ENCODE assay signal across 18 cellular contexts in the genomic region with DNA sequence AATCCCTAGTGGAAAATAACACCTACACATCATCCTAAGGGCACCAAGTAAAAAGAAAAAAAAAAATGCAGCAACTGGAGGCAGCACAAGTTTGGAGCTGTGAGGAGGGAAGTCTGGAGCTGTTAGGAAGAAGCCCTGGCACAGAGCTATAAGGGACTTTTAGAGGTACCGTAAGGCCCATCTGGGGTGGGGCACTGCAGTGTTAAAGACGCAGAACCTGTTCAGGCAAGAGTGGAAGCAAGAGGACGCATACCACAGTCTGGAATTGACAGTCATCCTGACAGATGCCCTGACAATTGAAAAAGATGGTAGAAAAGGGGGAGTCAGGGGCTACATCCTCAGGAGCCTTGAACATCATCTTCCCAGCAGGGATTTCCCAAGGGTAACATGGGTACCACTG.
A peak's percentile ranks its signal among the peaks of the same experiment; 100 is the strongest.
DNase-seq lines count a peak whose midpoint lies in the region; ATAC-seq lines count a peak whose summit lies in the region.
"Had no signal": no experiment of that assay in that cellular context is flagged by ENCODE, and none has a peak within 500 bp of the region (broad histone marks: within the 10 kb centered on the region; RNA-seq: fewer than 3 reads in every experiment).

No MANE protein-coding gene starts in this region.

- H3K4me3 Mint-ChIP-seq in activated CD4-positive, alpha-beta memory T cell treated with anti-CD3 and anti-CD28 coated beads for 36 hours: no peak overlapping the region
- H3K4me3 Mint-ChIP-seq in activated CD4-positive, alpha-beta memory T cell treated with anti-CD3 and anti-CD28 coated beads, Interleukin-2, amount 10 ng/mL, durations not matched to agents 7 days and 5 days: no peak overlapping the region
- H3K4me3 Mint-ChIP-seq in activated naive CD8-positive, alpha-beta T cell treated with anti-CD3 and anti-CD28 coated beads for 36 hours: no peak overlapping the region
- peak overlapping the region; percentile 80 for H3K4me3 Mint-ChIP-seq in memory B cell

- peak overlapping the region; percentile 89 for H3K27ac ChIP-seq in subcutaneous abdominal adipose tissue (ENCODE audit: low read depth, low read length)
- no peak overlapping the region for H3K27ac ChIP-seq in effector memory CD4-positive, alpha-beta T cell (ENCODE audit: insufficient read depth, low read length, poor library complexity, severe bottlenecking)
- H3K27ac ChIP-seq: suprapubic skin, VCaP had no signal

- DNase-seq in activated CD4-positive, alpha-beta memory T cell treated with anti-CD3 and anti-CD28 coated beads for 36 hours: no peak
- DNase-seq in activated CD4-positive, alpha-beta memory T cell treated with anti-CD3 and anti-CD28 coated beads, Interleukin-2, amount 10 ng/mL, durations not matched to agents 7 days and 5 days: no peak
- no peak for DNase-seq in activated naive CD8-positive, alpha-beta T cell treated with anti-CD3 and anti-CD28 coated beads for 36 hours
- DNase-seq in memory B cell (ENCODE audit: low spot score in 2 of 2): no peak
- DNase-seq in EL: no peak
- DNase-seq in effector memory CD4-positive, alpha-beta T cell: no peak
- no peak for DNase-seq in NCI-H1930 (lab: John Stamatoyannopoulos, UW)
- DNase-seq: ACHN; DMS53; left cardiac atrium; NCI-H1092; NCI-H526; occipital lobe; stimulated activated CD4-positive, alpha-beta T cell treated with anti-CD3 and anti-CD28 coated beads, Interleukin-4, amount 100 ng/mL, for 4 hours had no signal

- H3K27ac Mint-ChIP-seq in activated CD4-positive, alpha-beta memory T cell treated with anti-CD3 and anti-CD28 coated beads for 36 hours: peak overlapping the region; percentile 96
- no peak overlapping the region for H3K27ac Mint-ChIP-seq in activated CD4-positive, alpha-beta memory T cell treated with anti-CD3 and anti-CD28 coated beads, Interleukin-2, amount 10 ng/mL, durations not matched to agents 7 days and 5 days
- peak overlapping the region; percentile 96 for H3K27ac Mint-ChIP-seq in activated naive CD8-positive, alpha-beta T cell treated with anti-CD3 and anti-CD28 coated beads for 36 hours
- H3K27ac Mint-ChIP-seq in memory B cell: peak overlapping the region; percentile 97

- no peaks in the 10 kb centered on the region for H3K36me3 ChIP-seq in subcutaneous abdominal adipose tissue (ENCODE audit: control insufficient read depth in 5 of 5, insufficient read depth in 5 of 5, low read length in 5 of 5)
- H3K36me3 ChIP-seq in effector memory CD4-positive, alpha-beta T cell (ENCODE audit: control insufficient read depth, insufficient read depth, low read length): no peaks in the 10 kb centered on the region
- H3K36me3 ChIP-seq: suprapubic skin had no signal

- no peaks in the 10 kb centered on the region for H3K27me3 ChIP-seq in subcutaneous abdominal adipose tissue (ENCODE audit: control insufficient read depth in 5 of 5, insufficient read depth in 4 of 5, low read length in 5 of 5)
- H3K27me3 ChIP-seq in effector memory CD4-positive, alpha-beta T cell (replicated peaks; ENCODE audit: control insufficient read depth, insufficient read depth, low read length, poor library complexity, severe bottlenecking): no peaks in the 10 kb centered on the region
- H3K27me3 ChIP-seq: suprapubic skin had no signal

- H3K27me3 Mint-ChIP-seq in activated CD4-positive, alpha-beta memory T cell treated with anti-CD3 and anti-CD28 coated beads for 36 hours: no peaks in the 10 kb centered on the region
- H3K27me3 Mint-ChIP-seq in activated CD4-positive, alpha-beta memory T cell treated with anti-CD3 and anti-CD28 coated beads, Interleukin-2, amount 10 ng/mL, durations not matched to agents 7 days and 5 days: no peaks in the 10 kb centered on the region
- H3K27me3 Mint-ChIP-seq in activated naive CD8-positive, alpha-beta T cell treated with anti-CD3 and anti-CD28 coated beads for 36 hours: no peaks in the 10 kb centered on the region
- no peaks in the 10 kb centered on the region for H3K27me3 Mint-ChIP-seq in memory B cell

- no peak overlapping the region for H3K4me3 ChIP-seq in subcutaneous abdominal adipose tissue (ENCODE audit: low read depth in 1 of 5, low read length in 5 of 5)
- no peak overlapping the region for H3K4me3 ChIP-seq in effector memory CD4-positive, alpha-beta T cell (ENCODE audit: insufficient read depth, low read depth, low read length, poor library complexity, severe bottlenecking)
- H3K4me3 ChIP-seq: suprapubic skin had no signal

- H3K4me1 ChIP-seq in subcutaneous abdominal adipose tissue (ENCODE audit: control insufficient read depth in 5 of 5, insufficient read depth in 5 of 5, low read length in 5 of 5): peaks cover 6 to 52% (median 47%) of the 10 kb centered on the region in 5 donors
- no peaks in the 10 kb centered on the region for H3K4me1 ChIP-seq in effector memory CD4-positive, alpha-beta T cell (ENCODE audit: control insufficient read depth, insufficient read depth, low read length, poor library complexity, severe bottlenecking)

- intact Hi-C loops in activated CD4-positive, alpha-beta memory T cell treated with anti-CD3 and anti-CD28 coated beads for 36 hours (cut with micrococcal nuclease): loop anchor here (1.0 to 10.0 kb wide), 2 partner anchors 8 to 418 kb away; a partner anchor contains a TSS

- no peak for ATAC-seq in memory B cell (ENCODE audit: low read depth)
- ATAC-seq: HCT116 had no signal

- H3K36me3 Mint-ChIP-seq in activated CD4-positive, alpha-beta memory T cell treated with anti-CD3 and anti-CD28 coated beads for 36 hours: no peaks in the 10 kb centered on the region
- H3K36me3 Mint-ChIP-seq in activated CD4-positive, alpha-beta memory T cell treated with anti-CD3 and anti-CD28 coated beads, Interleukin-2, amount 10 ng/mL, durations not matched to agents 7 days and 5 days (ENCODE audit: low read depth): peaks cover 14% of the 10 kb centered on the region
- H3K36me3 Mint-ChIP-seq in activated naive CD8-positive, alpha-beta T cell treated with anti-CD3 and anti-CD28 coated beads for 36 hours: peaks cover 14% of the 10 kb centered on the region
- peaks cover 8% of the 10 kb centered on the region for H3K36me3 Mint-ChIP-seq in memory B cell

- CTCF ChIA-PET in activated CD4-positive, alpha-beta memory T cell treated with anti-CD3 and anti-CD28 coated beads for 36 hours (lab: Charles Lee): interaction anchor here (1.1 to 1.4 kb wide), 2 partner anchors 19 to 101 kb away, joined by 3 to 6 read pairs; no protein-coding TSS in a partner anchor
- CTCF ChIA-PET in activated CD4-positive, alpha-beta memory T cell treated with anti-CD3 and anti-CD28 coated beads, Interleukin-2, amount 10 ng/mL, durations not matched to agents 7 days and 5 days (lab: Charles Lee): interaction anchor here (1.9 to 7.2 kb wide), 2 partner anchors 13 to 63 kb away, joined by 5 to 41 read pairs; no protein-coding TSS in a partner anchor

- H3K9me3 Mint-ChIP-seq in activated CD4-positive, alpha-beta memory T cell treated with anti-CD3 and anti-CD28 coated beads for 36 hours: peaks cover 6% of the 10 kb centered on the region
- H3K9me3 Mint-ChIP-seq in activated CD4-positive, alpha-beta memory T cell treated with anti-CD3 and anti-CD28 coated beads, Interleukin-2, amount 10 ng/mL, durations not matched to agents 7 days and 5 days: peaks cover 12% of the 10 kb centered on the region
- H3K9me3 Mint-ChIP-seq in activated naive CD8-positive, alpha-beta T cell treated with anti-CD3 and anti-CD28 coated beads for 36 hours: peaks cover 12% of the 10 kb centered on the region
- H3K9me3 Mint-ChIP-seq in memory B cell: peaks cover 5% of the 10 kb centered on the region

- H3K9me3 ChIP-seq in subcutaneous abdominal adipose tissue (ENCODE audit: control insufficient read depth in 5 of 5, low read length in 5 of 5): peaks cover 0 to 2% (median 0%) of the 10 kb centered on the region in 5 donors
- no peaks in the 10 kb centered on the region for H3K9me3 ChIP-seq in effector memory CD4-positive, alpha-beta T cell (ENCODE audit: control insufficient read depth, low read length)
- H3K9me3 ChIP-seq: suprapubic skin had no signal

- H3K9ac ChIP-seq in subcutaneous abdominal adipose tissue (ENCODE audit: low read length in 5 of 5): no peak overlapping the region

- POLR2A ChIA-PET in activated CD4-positive, alpha-beta memory T cell treated with anti-CD3 and anti-CD28 coated beads for 36 hours (lab: Charles Lee): interaction anchor here (1.0 kb wide), 1 partner anchor 48 kb away, joined by 3 read pairs; no protein-coding TSS in a partner anchor
- POLR2A ChIA-PET in activated CD4-positive, alpha-beta memory T cell treated with anti-CD3 and anti-CD28 coated beads, Interleukin-2, amount 10 ng/mL, durations not matched to agents 7 days and 5 days (lab: Charles Lee): interaction anchor here (1.4 to 8.7 kb wide), 3 partner anchors 19 to 363 kb away, joined by 5 to 90 read pairs (median 34); a partner anchor contains a TSS

- peaks cover 47% of the 10 kb centered on the region for H3K4me1 Mint-ChIP-seq in activated CD4-positive, alpha-beta memory T cell treated with anti-CD3 and anti-CD28 coated beads for 36 hours (ENCODE audit: low read depth)
- H3K4me1 Mint-ChIP-seq in activated CD4-positive, alpha-beta memory T cell treated with anti-CD3 and anti-CD28 coated beads, Interleukin-2, amount 10 ng/mL, durations not matched to agents 7 days and 5 days: peaks cover 42% of the 10 kb centered on the region
- peaks cover 45% of the 10 kb centered on the region for H3K4me1 Mint-ChIP-seq in activated naive CD8-positive, alpha-beta T cell treated with anti-CD3 and anti-CD28 coated beads for 36 hours
- peaks cover 40% of the 10 kb centered on the region for H3K4me1 Mint-ChIP-seq in memory B cell
